Comparison of ENCODE assay signal across 9 cellular contexts in genomic region chr7:74252893-74253292, GRCh38. TPM values are rescaled to one million over a fixed set of nuclear protein-coding genes. Genes with fewer than 3 reads are reported as not detected.
DNase-seq lines count a peak whose midpoint lies in the region; ATAC-seq, FAIRE-seq and TF ChIP-seq lines count a peak whose summit lies in the region.
"Had no signal": no experiment of that assay in that cellular context is flagged by ENCODE, and none has a peak within 500 bp of the region (broad histone marks: within the 10 kb centered on the region; RNA-seq: fewer than 3 reads in every experiment).

No MANE protein-coding gene starts in this region.

- no peak for TF ChIP-seq RAD21 in liver (IDR thresholded peaks at IDR 0.05)

- no peak overlapping the region for H3K27ac ChIP-seq in CD4-positive, alpha-beta memory T cell (ENCODE audit: low read depth, low read length)
- H3K27ac ChIP-seq in liver (ENCODE audit: low read depth in 1 of 2, low read length in 2 of 2): peak overlapping the region; percentile 88 to 91

- no peak overlapping the region for H3K9ac ChIP-seq in liver (ENCODE audit: low read depth in 1 of 2, low read length in 2 of 2)

- 56% methylated on average over 5 of the region's 5 CpGs for WGBS in liver

- H3K27ac Mint-ChIP-seq in CD4-positive, alpha-beta memory T cell: peak overlapping the region in 5 of 7 donors; percentile 42 to 95 (median 82)
- H3K27ac Mint-ChIP-seq in T-cell: no peak overlapping the region

- peaks cover 16 to 37% (median 23%) of the 10 kb centered on the region in 4 donors for H3K4me1 Mint-ChIP-seq in CD4-positive, alpha-beta memory T cell
- H3K4me1 Mint-ChIP-seq in T-cell: peaks cover 25 to 30% (median 28%) of the 10 kb centered on the region in 3 donors

- H3K27me3 Mint-ChIP-seq in CD4-positive, alpha-beta memory T cell: no peaks in the 10 kb centered on the region
- no peaks in the 10 kb centered on the region for H3K27me3 Mint-ChIP-seq in T-cell

- no peak for TF ChIP-seq POLR2A in H54 (IDR thresholded peaks at IDR 0.05; ENCODE audit: low read depth, low read length)

- H3K4me3 Mint-ChIP-seq in CD4-positive, alpha-beta memory T cell: peak overlapping the region; percentile 20 to 76 (median 63)
- peak overlapping the region; percentile 67 to 93 (median 91) for H3K4me3 Mint-ChIP-seq in T-cell

- FAIRE-seq in H54 (lab: Jason Lieb, UNC): no peak

- POLR2A ChIA-PET in CD4-positive, alpha-beta memory T cell (lab: Charles Lee; ENCODE audit: partially characterized antibody): no interaction called here
- POLR2A ChIA-PET in T-cell (lab: Charles Lee): interaction anchor here in 1 of 2 donors (0.7 kb wide), 1 partner anchor 64 kb away, joined by 3 read pairs; no protein-coding TSS in a partner anchor

- H3K36me3 ChIP-seq in CD4-positive, alpha-beta memory T cell (ENCODE audit: insufficient read depth, low read length): peaks cover 13% of the 10 kb centered on the region
- H3K36me3 ChIP-seq in liver (ENCODE audit: control insufficient read depth in 4 of 4, insufficient read depth in 3 of 4, low read depth in 1 of 4, low read length in 3 of 4): peaks cover 0 to 13% (median 4%) of the 10 kb centered on the region in 4 donors

- H3K4me1 ChIP-seq in CD4-positive, alpha-beta memory T cell (ENCODE audit: insufficient read depth, low read length): peaks cover 22% of the 10 kb centered on the region
- peaks cover 2 to 33% (median 9%) of the 10 kb centered on the region in 4 donors for H3K4me1 ChIP-seq in liver (ENCODE audit: control insufficient read depth in 4 of 4, insufficient read depth in 4 of 4, low read length in 3 of 4)

- ATAC-seq in T-cell (replicated peaks in 1 of 4) (no peak), GM19035 (IDR thresholded peaks at IDR 0.05; ENCODE audit: unreplicated experiment) (no peak)

- no peaks in the 10 kb centered on the region for H3K9me3 Mint-ChIP-seq in CD4-positive, alpha-beta memory T cell
- H3K9me3 Mint-ChIP-seq in T-cell: no peaks in the 10 kb centered on the region

- CTCF ChIA-PET in CD4-positive, alpha-beta memory T cell (lab: Charles Lee; ENCODE audit: partially characterized antibody): interaction anchor here (1.0 to 3.9 kb wide), 2 partner anchors 46 to 148 kb away, joined by 3 to 15 read pairs; no protein-coding TSS in a partner anchor
- CTCF ChIA-PET in T-cell (lab: Charles Lee): interaction anchor here (0.6 to 0.7 kb wide), 3 partner anchors 44 to 163 kb away, joined by 3 to 4 read pairs (median 3); no protein-coding TSS in a partner anchor

- no peak for DNase-seq in CD4-positive, alpha-beta memory T cell
- peak; percentile 26 for DNase-seq in HT-29 (ENCODE audit: low spot score)
- no peak for DNase-seq in T-cell
- DNase-seq in stimulated activated CD8-positive, alpha-beta memory T cell treated with anti-CD3 and anti-CD28 coated beads, Interleukin-4, amount 100 ng/mL, for 48 hours: no peak
- no peak for DNase-seq in H54 (ENCODE audit: insufficient read length, low spot score)
- DNase-seq in activated CD4-positive, CD25-positive, alpha-beta regulatory T cell treated with anti-CD3 and anti-CD28 coated beads, Interleukin-2, amount 50 U/mL, for 72 hours: no peak
- DNase-seq: stimulated activated CD4-positive, alpha-beta T cell treated with anti-CD3 and anti-CD28 coated beads, Interleukin-15, amount 100 ng/mL, for 24 hours had no signal

- no peaks in the 10 kb centered on the region for H3K27me3 ChIP-seq in CD4-positive, alpha-beta memory T cell (ENCODE audit: insufficient read depth, low read length)
- H3K27me3 ChIP-seq in liver (ENCODE audit: control insufficient read depth in 4 of 4, insufficient read depth in 4 of 4, low read length in 3 of 4): no peaks in the 10 kb centered on the region

- no peak for TF ChIP-seq CTCF in liver (IDR thresholded peaks at IDR 0.05; ENCODE audit: low read depth, low read length, missing input control)

- intact Hi-C loops in CD4-positive, alpha-beta memory T cell (cut with micrococcal nuclease): no loop called here

- no peaks in the 10 kb centered on the region for H3K9me3 ChIP-seq in CD4-positive, alpha-beta memory T cell (ENCODE audit: control insufficient read depth in 1 of 2, low read length in 2 of 2)
- H3K9me3 ChIP-seq in liver (ENCODE audit: control insufficient read depth in 4 of 4, low read length in 3 of 4): no peaks in the 10 kb centered on the region

- H3K4me3 ChIP-seq in CD4-positive, alpha-beta memory T cell (ENCODE audit: low read length in 2 of 2): no peak overlapping the region
- H3K4me3 ChIP-seq in liver (ENCODE audit: low read depth in 1 of 3, low read length in 3 of 3): no peak overlapping the region

- peaks cover 19 to 36% of the 10 kb centered on the region in 2 donors for H3K36me3 Mint-ChIP-seq in CD4-positive, alpha-beta memory T cell
- peaks cover 22% of the 10 kb centered on the region for H3K36me3 Mint-ChIP-seq in T-cell

TF ChIP-seq in liver, 16 proteins besides CTCF, POLR2A, EP300 and RAD21:
- TF ChIP-seq HNF4A (conservative IDR thresholded peaks at IDR 0.05) (peak in 1 of 2 donors; percentile 20), FOXA1 (IDR thresholded peaks at IDR 0.05) (no peak), RXRA (IDR thresholded peaks at IDR 0.05) (peak in 1 of 2 donors; percentile 10), ZBTB33 (IDR thresholded peaks at IDR 0.05) (no peak), YY1 (IDR thresholded peaks at IDR 0.05) (no peak)

RNA-seq across cellular contexts. Expression of gene RFC2, which starts 1.3 kb away (rescaled TPM):
- 10 to 100 TPM; 15.7 to 17.7 TPM for total RNA-seq in CD4-positive, alpha-beta memory T cell
- 10 to 100 TPM; 20.7 to 32.3 TPM for polyA plus RNA-seq in CD4-positive, alpha-beta memory T cell
- total RNA-seq in HT-29 (2014; rRNA removed; shearing (Covaris generic)): 60.3 and 63.3 TPM in 2 replicates
- total RNA-seq in T-cell (10 to 100 TPM; 13.3 to 17.6 (median 14.8) TPM), liver (10 to 100 TPM; 12.8 to 23.8 TPM)
- 10 to 100 TPM; 14.1 to 15.6 TPM for polyA plus RNA-seq in liver

RNA-seq across cellular contexts. Expression of gene CLIP2, which starts 36.3 kb away (rescaled TPM):
- total RNA-seq in CD4-positive, alpha-beta memory T cell: 1 to 10 TPM; 3.0 to 5.7 TPM
- under 1 TPM; 0.15 to 0.36 TPM for polyA plus RNA-seq in CD4-positive, alpha-beta memory T cell
- total RNA-seq in HT-29 (2014; rRNA removed; shearing (Covaris generic)): 13.5 and 14.0 TPM in 2 replicates
- total RNA-seq in T-cell (1 to 10 TPM; 3.1 to 8.5 (median 6.3) TPM), liver (1 to 10 TPM; 3.4 to 6.3 TPM)
- 1 to 10 TPM; 1.4 to 1.5 TPM for polyA plus RNA-seq in liver

RNA-seq across cellular contexts. Expression of gene LAT2, which starts 43.1 kb away (rescaled TPM):
- total RNA-seq in CD4-positive, alpha-beta memory T cell: 1 to 10 TPM; 2.7 to 2.8 TPM
- polyA plus RNA-seq in CD4-positive, alpha-beta memory T cell: 1 to 10 TPM; 1.6 to 3.6 TPM
- total RNA-seq in HT-29 (2014; rRNA removed; shearing (Covaris generic)): 7.4 and 16.5 TPM in 2 replicates
- total RNA-seq in T-cell: 10 to 100 TPM in 1 of 5 donors, 1 to 10 TPM in 4; 4.1 to 12.3 (median 6.4) TPM
- 1 to 10 TPM; 7.2 to 8.3 TPM for total RNA-seq in liver
- polyA plus RNA-seq in liver: 1 to 10 TPM; 4.8 to 5.3 TPM

Comparison
In these comparisons a context has a peak if more than half of its experiments do, and no peak if none do; other contexts are left out.
1. H3K27ac Mint-ChIP-seq: peak in CD4-positive, alpha-beta memory T cell (5 of 7); none in T-cell (0 of 2).